ENCODE assay signal across 28 cellular contexts in genomic region chr9:68867066-68867465, GRCh38.
"Had no signal": no experiment of that assay in that cellular context is flagged by ENCODE, and none has a peak within 500 bp of the region (broad histone marks: within the 10 kb centered on the region; RNA-seq: fewer than 3 reads in every experiment).

No MANE protein-coding gene starts in this region.

- H3K4me3 ChIP-seq: stomach, suprapubic skin, testis, thoracic aorta, thyroid gland, tibial artery, tibial nerve, upper lobe of left lung, upper lobe of right lung, uterus, vagina had no signal

- FAIRE-seq: urothelium cell line had no signal

- H3K27me3 Mint-ChIP-seq: stimulated activated memory B cell treated with anti-CD40 and anti-IgM and Interleukin-4, amounts not matched to agents 10 μg/mL and 1 μg/mL and 100 μg/mL, for 72 hours; stimulated activated naive CD8-positive, alpha-beta T cell treated with anti-CD3 and anti-CD28 coated beads, Interleukin-15, amount 100 ng/mL, for 72 hours; stimulated activated naive CD8-positive, alpha-beta T cell treated with anti-CD3 and anti-CD28 coated beads, Interleukin-15, Interleukin-2, amounts not matched to agents 100 ng/mL and 50 ng/mL, for 24 hours; type B pancreatic cell had no signal

- H3K27ac ChIP-seq: stomach, suprapubic skin, testis, thoracic aorta, thyroid gland, tibial artery, tibial nerve, upper lobe of left lung, upper lobe of right lung, uterus, vagina had no signal

- H3K4me3 Mint-ChIP-seq: stimulated activated effector memory CD8-positive, alpha-beta T cell treated with anti-CD3 and anti-CD28 coated beads, Interleukin-12 subunit alpha, Interleukin-12 subunit beta, amount 100 ng/mL, for 72 hours; stimulated activated memory B cell treated with anti-CD40 and anti-IgM and Interleukin-4, amounts not matched to agents 10 μg/mL and 1 μg/mL and 100 μg/mL, for 72 hours; stimulated activated naive CD8-positive, alpha-beta T cell treated with anti-CD3 and anti-CD28 coated beads, Interleukin-15, amount 100 ng/mL, for 72 hours; stimulated activated naive CD8-positive, alpha-beta T cell treated with anti-CD3 and anti-CD28 coated beads, Interleukin-15, Interleukin-2, amounts not matched to agents 100 ng/mL and 50 ng/mL, for 24 hours; type B pancreatic cell had no signal

- H3K9me3 ChIP-seq: stomach, suprapubic skin, testis, thoracic aorta, thyroid gland, tibial artery, tibial nerve, upper lobe of left lung, upper lobe of right lung, uterus, vagina had no signal

- H3K27ac Mint-ChIP-seq: stimulated activated effector memory CD8-positive, alpha-beta T cell treated with anti-CD3 and anti-CD28 coated beads, Interleukin-12 subunit alpha, Interleukin-12 subunit beta, amount 100 ng/mL, for 72 hours; stimulated activated memory B cell treated with anti-CD40 and anti-IgM and Interleukin-4, amounts not matched to agents 10 μg/mL and 1 μg/mL and 100 μg/mL, for 72 hours; stimulated activated naive CD8-positive, alpha-beta T cell treated with anti-CD3 and anti-CD28 coated beads, Interleukin-15, amount 100 ng/mL, for 72 hours; stimulated activated naive CD8-positive, alpha-beta T cell treated with anti-CD3 and anti-CD28 coated beads, Interleukin-15, Interleukin-2, amounts not matched to agents 100 ng/mL and 50 ng/mL, for 24 hours; type B pancreatic cell had no signal

- H3K36me3 ChIP-seq: suprapubic skin, thoracic aorta, thyroid gland, tibial artery, tibial nerve, upper lobe of left lung, upper lobe of right lung, uterus, vagina had no signal

- H3K4me1 ChIP-seq: suprapubic skin, thyroid gland, tibial nerve, upper lobe of right lung, uterus, vagina had no signal

- DNase-seq: stimulated activated CD4-positive, alpha-beta T cell treated with anti-CD3 and anti-CD28 coated beads, Interleukin-2, amount 100 ng/mL, for 24 hours; stimulated activated CD4-positive, alpha-beta T cell treated with anti-CD3 and anti-CD28 coated beads, Interleukin-2, amount 100 ng/mL, for 48 hours; stimulated activated CD4-positive, alpha-beta T cell treated with anti-CD3 and anti-CD28 coated beads, Interleukin-4, amount 100 ng/mL, for 1 hour; stimulated activated CD4-positive, alpha-beta T cell treated with anti-CD3 and anti-CD28 coated beads, Interleukin-4, amount 100 ng/mL, for 24 hours; stimulated activated CD4-positive, alpha-beta T cell treated with anti-CD3 and anti-CD28 coated beads, Interleukin-4, amount 100 ng/mL, for 4 hours; stimulated activated CD8-positive, alpha-beta memory T cell treated with anti-CD3 and anti-CD28 coated beads, Interleukin-4, amount 100 ng/mL, for 48 hours; stimulated activated naive CD4-positive, alpha-beta T cell; stimulated activated naive CD4-positive, alpha-beta T cell treated with Interleukin-2 at 50 U/mL for 16 hours; stimulated activated naive CD8-positive, alpha-beta T cell treated with anti-CD3 and anti-CD28 coated beads, Interleukin-15, amount 100 ng/mL, for 72 hours; stimulated activated naive CD8-positive, alpha-beta T cell treated with anti-CD3 and anti-CD28 coated beads, Interleukin-15, Interleukin-2, amounts not matched to agents 100 U/mL and 50 U/mL, for 24 hours; stomach; substantia nigra; testis; thyroid gland; tibial artery; trophoblast cell; upper lobe of right lung; uterus had no signal

- H3K9me3 Mint-ChIP-seq: stimulated activated effector memory CD8-positive, alpha-beta T cell treated with anti-CD3 and anti-CD28 coated beads, Interleukin-12 subunit alpha, Interleukin-12 subunit beta, amount 100 ng/mL, for 72 hours; stimulated activated memory B cell treated with anti-CD40 and anti-IgM and Interleukin-4, amounts not matched to agents 10 μg/mL and 1 μg/mL and 100 μg/mL, for 72 hours; stimulated activated naive CD8-positive, alpha-beta T cell treated with anti-CD3 and anti-CD28 coated beads, Interleukin-15, amount 100 ng/mL, for 72 hours; stimulated activated naive CD8-positive, alpha-beta T cell treated with anti-CD3 and anti-CD28 coated beads, Interleukin-15, Interleukin-2, amounts not matched to agents 100 ng/mL and 50 ng/mL, for 24 hours; type B pancreatic cell had no signal

- H3K4me1 Mint-ChIP-seq: stimulated activated effector memory CD8-positive, alpha-beta T cell treated with anti-CD3 and anti-CD28 coated beads, Interleukin-12 subunit alpha, Interleukin-12 subunit beta, amount 100 ng/mL, for 72 hours; stimulated activated memory B cell treated with anti-CD40 and anti-IgM and Interleukin-4, amounts not matched to agents 10 μg/mL and 1 μg/mL and 100 μg/mL, for 72 hours; stimulated activated naive CD8-positive, alpha-beta T cell treated with anti-CD3 and anti-CD28 coated beads, Interleukin-15, amount 100 ng/mL, for 72 hours had no signal

- H3K27me3 ChIP-seq: stomach, suprapubic skin, testis, thyroid gland, tibial artery, tibial nerve, upper lobe of left lung, upper lobe of right lung, uterus, vagina had no signal

- ATAC-seq: stimulated activated effector memory CD8-positive, alpha-beta T cell treated with anti-CD3 and anti-CD28 coated beads, Interleukin-12 subunit alpha, Interleukin-12 subunit beta, amount 100 ng/mL, for 72 hours; stimulated activated memory B cell treated with anti-CD40 and anti-IgM and Interleukin-4, amounts not matched to agents 10 μg/mL and 1 μg/mL and 100 μg/mL, for 72 hours; stimulated activated naive CD8-positive, alpha-beta T cell treated with anti-CD3 and anti-CD28 coated beads, Interleukin-15, amount 100 ng/mL, for 72 hours; stimulated activated naive CD8-positive, alpha-beta T cell treated with anti-CD3 and anti-CD28 coated beads, Interleukin-15, Interleukin-2, amounts not matched to agents 100 U/mL and 50 U/mL, for 24 hours; upper lobe of right lung had no signal

- H3K36me3 Mint-ChIP-seq: stimulated activated effector memory CD8-positive, alpha-beta T cell treated with anti-CD3 and anti-CD28 coated beads, Interleukin-12 subunit alpha, Interleukin-12 subunit beta, amount 100 ng/mL, for 72 hours; type B pancreatic cell had no signal
